In the genomic region with DNA sequence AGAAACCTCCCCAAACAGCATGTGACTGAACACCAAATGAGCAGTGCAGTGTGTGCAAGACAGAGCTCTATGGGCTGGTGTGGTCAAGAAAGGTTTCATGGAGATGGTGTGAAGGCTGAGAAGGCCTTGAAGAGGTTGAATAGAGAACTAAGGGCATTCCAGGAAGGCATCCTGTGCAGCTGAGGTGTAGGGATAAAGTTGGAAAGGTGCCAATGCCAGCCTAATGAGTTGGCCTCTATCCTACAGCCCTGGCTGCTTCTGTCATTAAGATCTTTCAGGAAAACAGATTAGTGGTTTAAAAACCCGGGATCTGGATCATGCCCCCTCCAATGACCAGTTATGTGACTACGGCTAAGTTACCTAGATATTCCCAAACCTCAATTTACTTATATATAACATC, we compare ENCODE assay signal across 16 cellular contexts.
"Had no signal": no experiment of that assay in that cellular context is flagged by ENCODE, and none has a peak within 500 bp of the region (broad histone marks: within the 10 kb centered on the region; RNA-seq: fewer than 3 reads in every experiment).

No MANE protein-coding gene starts in this region.

- ATAC-seq: activated naive CD8-positive, alpha-beta T cell treated with anti-CD3 and anti-CD28 coated beads, Interleukin-2, amount 50 U/mL, for 24 hours; heart left ventricle; left lobe of liver; sciatic nerve; stimulated activated naive B cell treated with anti-CD40 and anti-IgM and Interleukin-4, amounts not matched to agents 10 μg/mL and 1 μg/mL and 100 μg/mL, for 72 hours had no signal

- H3K4me3 ChIP-seq: ascending aorta, heart left ventricle, spleen had no signal

- H3K27me3 ChIP-seq: ascending aorta, heart left ventricle, spleen had no signal

- FAIRE-seq: bronchial epithelial cell, colon, frontal cortex had no signal

- DNase-seq: activated CD4-positive, alpha-beta memory T cell treated with anti-CD3 and anti-CD28 coated beads for 36 hours; activated CD4-positive, alpha-beta T cell treated with anti-CD3 and anti-CD28 coated beads for 1 hour; activated naive CD4-positive, alpha-beta T cell treated with Interleukin-2 at 50 U/mL for 16 hours; activated naive CD8-positive, alpha-beta T cell treated with anti-CD3 and anti-CD28 coated beads, Interleukin-2, amount 50 U/mL, for 24 hours; heart left ventricle; spleen; stimulated activated CD4-positive, alpha-beta T cell treated with anti-CD3 and anti-CD28 coated beads, Interleukin-1b, Interleukin-23, amount 100 ng/mL, for 48 hours; stimulated activated naive B cell treated with anti-CD40 and anti-IgM and Interleukin-4, amounts not matched to agents 10 μg/mL and 1 μg/mL and 100 μg/mL, for 72 hours; T-helper 9 cell; trophoblast cell had no signal

- H3K27ac ChIP-seq: ascending aorta, heart left ventricle, spleen had no signal

- H3K9me3 ChIP-seq: ascending aorta, heart left ventricle, spleen had no signal
